ENCODE assay signal across 8 cellular contexts in genomic region chr2:217340899-217341298, GRCh38.
"Had no signal": no experiment of that assay in that cellular context is flagged by ENCODE, and none has a peak within 500 bp of the region (broad histone marks: within the 10 kb centered on the region; RNA-seq: fewer than 3 reads in every experiment).

No MANE protein-coding gene starts in this region.

- H3K9ac ChIP-seq: GM23248 had no signal

- ATAC-seq: K562 had no signal

- H2AFZ ChIP-seq: GM23248 had no signal

- FAIRE-seq: HepG2, K562 had no signal

- H3K4me3 Mint-ChIP-seq: HFFc6 had no signal

- H3K4me3 ChIP-seq: GM23248, K562 had no signal

- H3K27ac ChIP-seq: GM23248, HL-60 had no signal

- DNase-seq: GM23248, GOT3, H7, HCEC 1CT, HFFc6 had no signal

- H3K27ac Mint-ChIP-seq: HFFc6 had no signal
